In the genomic region with DNA sequence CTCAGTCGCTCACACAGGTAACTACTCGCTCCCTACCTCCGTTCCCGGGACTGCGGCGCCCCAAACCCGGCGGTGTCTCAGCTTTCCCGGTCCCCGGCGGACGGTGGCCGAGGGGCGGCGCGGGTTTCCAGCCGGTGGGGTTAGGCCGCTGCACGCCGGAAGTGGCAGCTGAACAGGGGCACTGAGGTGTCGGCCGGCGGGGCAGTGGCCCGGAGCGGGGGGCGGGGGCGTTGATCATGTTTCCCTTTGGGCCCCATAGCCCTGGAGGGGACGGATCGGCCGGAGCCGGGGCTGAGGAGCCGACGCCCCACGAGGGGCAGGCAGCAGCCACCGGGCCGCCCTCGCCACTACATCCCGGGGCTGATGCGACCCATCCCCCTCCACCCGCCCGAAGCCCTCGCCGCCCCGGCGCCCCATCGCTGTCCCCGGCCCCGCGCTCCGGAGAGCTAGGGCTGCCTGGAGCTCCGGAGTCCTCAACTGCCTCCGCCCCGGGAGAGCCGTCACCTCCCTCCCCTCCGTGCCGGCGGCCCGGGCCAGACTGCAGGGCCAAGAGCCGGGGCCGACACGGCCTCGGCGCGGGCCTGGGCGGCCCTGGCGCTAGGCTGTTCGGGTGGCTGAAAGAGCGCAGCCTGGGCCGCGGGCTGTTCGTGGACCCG, we compare ENCODE assay signal across 8 cellular contexts. TPM values are rescaled to one million over a fixed set of nuclear protein-coding genes. Genes with fewer than 3 reads are reported as not detected.
DNase-seq lines count a peak whose midpoint lies in the region; ATAC-seq and TF ChIP-seq lines count a peak whose summit lies in the region.

A gene with protein sequence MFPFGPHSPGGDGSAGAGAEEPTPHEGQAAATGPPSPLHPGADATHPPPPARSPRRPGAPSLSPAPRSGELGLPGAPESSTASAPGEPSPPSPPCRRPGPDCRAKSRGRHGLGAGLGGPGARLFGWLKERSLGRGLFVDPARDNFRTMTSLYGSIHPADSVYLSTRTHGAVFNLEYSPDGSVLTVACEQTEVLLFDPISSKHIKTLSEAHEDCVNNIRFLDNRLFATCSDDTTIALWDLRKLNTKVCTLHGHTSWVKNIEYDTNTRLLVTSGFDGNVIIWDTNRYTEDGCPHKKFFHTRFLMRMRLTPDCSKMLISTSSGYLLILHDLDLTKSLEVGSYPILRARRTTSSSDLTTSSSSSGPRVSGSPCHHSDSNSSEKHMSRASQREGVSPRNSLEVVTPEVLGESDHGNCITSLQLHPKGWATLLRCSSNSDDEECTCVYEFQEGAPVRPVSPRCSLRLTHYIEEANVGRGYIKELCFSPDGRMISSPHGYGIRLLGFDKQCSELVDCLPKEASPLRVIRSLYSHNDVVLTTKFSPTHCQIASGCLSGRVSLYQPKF (plus strand): TSS at position 167 of the 656 bp plus-strand sequence. CDS start 70 bp downstream, at position 237.

- DNase-seq in Caki2 (ENCODE audit: low read depth): peak; percentile 76
- peak; percentile 55 for DNase-seq in HS-27A (ENCODE audit: low read depth)
- peak; percentile 96 for DNase-seq in activated T-cell treated with anti-CD3 and anti-CD28 coated beads, Interleukin-2, amount 50 U/mL, for 1 hour
- DNase-seq in stimulated activated CD8-positive, alpha-beta memory T cell treated with anti-CD3 and anti-CD28 coated beads, Interleukin-7, amount 100 ng/mL, for 24 hours (ENCODE audit: low read depth): peak; percentile 86

- peaks cover 45% of the 10 kb centered on the region for H3K79me2 ChIP-seq in OCI-LY3 (ENCODE audit: low read length)

- H2AFZ ChIP-seq in OCI-LY3 (ENCODE audit: low read depth, low read length): peak within 1 kb of the TSS; percentile 95

- WGBS in esophagus, 2 donors: 0 to 1% methylated on average over 46 to 72 of the region's 72 CpGs

- H3K36me3 ChIP-seq in OCI-LY3 (replicated peaks; ENCODE audit: low read depth, low read length) (peaks cover 6% of the 10 kb centered on the region), esophagus (ENCODE audit: control insufficient read depth in 2 of 2, insufficient read depth in 2 of 2, low read length in 1 of 2) (no peaks in the 10 kb centered on the region), muscle layer of colon (ENCODE audit: insufficient read depth, low read length) (no peaks in the 10 kb centered on the region)

- H3K4me2 ChIP-seq in OCI-LY3 (ENCODE audit: low read length): peak within 1 kb of the TSS; percentile 96

- peak; percentile 66 for ATAC-seq in GM19467 (IDR thresholded peaks at IDR 0.05; ENCODE audit: unreplicated experiment)

- no peak for TF ChIP-seq CTCF in OCI-LY3 (IDR thresholded peaks at IDR 0.05; ENCODE audit: low read depth, low read length)

- H3K9ac ChIP-seq in OCI-LY3 (ENCODE audit: low read length) (peak within 1 kb of the TSS; percentile 82), muscle layer of colon (ENCODE audit: low read length) (peak within 1 kb of the TSS; percentile 90)

- H3K9me3 ChIP-seq in OCI-LY3 (ENCODE audit: insufficient read depth, low read length): no peaks in the 10 kb centered on the region
- no peaks in the 10 kb centered on the region for H3K9me3 ChIP-seq in esophagus (ENCODE audit: control insufficient read depth in 2 of 2, insufficient read depth in 1 of 2, low read depth in 1 of 2, low read length in 1 of 2)
- no peaks in the 10 kb centered on the region for H3K9me3 ChIP-seq in muscle layer of colon (ENCODE audit: low read length)

- in situ Hi-C loops in Caki2 (cut with HindIII; ENCODE audit: low pct_unique_long_range_greater_than_20kb, low sequenced_read_pairs): no loop called here

- H3K27me3 ChIP-seq in OCI-LY3 (ENCODE audit: low read depth, low read length) (no peaks in the 10 kb centered on the region), esophagus (ENCODE audit: control insufficient read depth in 1 of 2, insufficient read depth in 2 of 2, low read length in 2 of 2) (no peaks in the 10 kb centered on the region), muscle layer of colon (ENCODE audit: control insufficient read depth in 1 of 2, insufficient read depth in 2 of 2, low read length in 2 of 2) (no peaks in the 10 kb centered on the region)

- peaks cover 22% of the 10 kb centered on the region for H4K20me1 ChIP-seq in OCI-LY3 (ENCODE audit: insufficient read depth, low read length)

- H3K4me3 ChIP-seq in OCI-LY3 (ENCODE audit: low read length): peak within 1 kb of the TSS; percentile 93
- H3K4me3 ChIP-seq in esophagus (ENCODE audit: low read depth in 1 of 2, low read length in 2 of 2): peak within 1 kb of the TSS; percentile 74 to 94
- H3K4me3 ChIP-seq in muscle layer of colon (ENCODE audit: low read depth in 1 of 2, low read length in 2 of 2): peak within 1 kb of the TSS; percentile 85 to 88

- H3K4me1 ChIP-seq in OCI-LY3 (ENCODE audit: low read length) (peaks cover 22% of the 10 kb centered on the region), esophagus (ENCODE audit: control insufficient read depth in 2 of 2, insufficient read depth in 2 of 2, low read length in 1 of 2) (peaks cover 3% of the 10 kb centered on the region in 2 donors), muscle layer of colon (ENCODE audit: insufficient read depth, low read length) (peaks cover 25% of the 10 kb centered on the region)

- H3K27ac ChIP-seq in OCI-LY3 (ENCODE audit: low read length) (peak within 1 kb of the TSS; percentile 64), esophagus (ENCODE audit: low read depth in 2 of 2, low read length in 1 of 2) (peak within 1 kb of the TSS; percentile 88 to 93), muscle layer of colon (ENCODE audit: low read depth, low read length) (peak within 1 kb of the TSS; percentile 78)

RNA-seq across cellular contexts. Expression of the gene that starts here (rescaled TPM):
- 5.6 and 11.6 TPM in 2 replicates for total RNA-seq in Caki2 (2014; rRNA removed; shearing (Covaris generic); ENCODE audit: low replicate concordance)
- 1 to 10 TPM; 6.1 to 8.0 TPM for polyA plus RNA-seq in esophagus

Comparison
In these comparisons a context has a peak if more than half of its experiments do, and no peak if none do; other contexts are left out.
1. Peak in every context shown above with its lines: DNase-seq, ATAC-seq, H3K4me3 ChIP-seq and H3K27ac ChIP-seq.